In the genomic region with DNA sequence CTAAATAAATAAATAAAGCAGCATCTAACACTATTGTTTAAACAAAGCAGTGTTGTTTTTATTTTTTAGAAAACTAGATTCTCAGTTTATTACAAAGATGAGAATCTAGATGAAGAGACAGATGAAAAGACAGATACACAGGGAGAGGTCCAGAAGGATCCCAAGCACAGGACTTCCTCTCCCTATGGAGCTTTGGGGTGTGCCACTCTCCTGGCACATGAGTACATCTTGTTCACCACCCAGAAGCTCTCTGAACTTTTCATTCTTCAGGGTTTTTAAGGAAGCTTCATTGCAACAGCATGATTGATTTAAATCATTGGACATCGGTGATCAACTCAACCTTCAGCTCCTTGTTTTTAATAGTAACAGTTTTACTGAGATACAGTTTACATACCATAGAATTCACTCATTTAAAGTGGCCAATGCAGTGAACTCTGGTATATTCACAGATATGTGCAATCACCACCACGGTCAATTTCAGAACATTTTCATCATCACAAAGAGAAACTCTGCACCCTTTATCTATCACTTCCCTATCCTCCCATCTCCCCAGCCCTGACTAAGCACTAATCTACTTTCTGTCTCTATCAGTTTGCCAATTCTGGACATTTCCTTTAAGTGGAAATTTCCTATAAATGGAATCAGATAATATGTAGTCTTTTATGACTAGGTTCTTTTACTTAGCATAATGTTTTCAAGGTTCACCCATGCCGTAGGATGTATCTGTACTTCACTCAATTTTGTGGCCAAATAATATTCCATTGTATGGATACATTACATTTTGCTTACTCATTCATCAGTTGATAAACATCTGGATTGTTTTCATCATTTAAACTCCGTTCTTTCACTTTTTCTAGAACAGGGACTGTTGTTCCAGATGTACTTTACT, we compare ENCODE assay signal across 17 cellular contexts.
DNase-seq lines count a peak whose midpoint lies in the region; ATAC-seq and TF ChIP-seq lines count a peak whose summit lies in the region.
"Had no signal": no experiment of that assay in that cellular context is flagged by ENCODE, and none has a peak within 500 bp of the region (broad histone marks: within the 10 kb centered on the region; RNA-seq: fewer than 3 reads in every experiment).

No MANE protein-coding gene starts in this region.

- H3K9me3 ChIP-seq in CD8-positive, alpha-beta memory T cell (ENCODE audit: low read length) = peaks cover 8% of the 10 kb centered on the region

- peak overlapping the region in 3 of 8 donors; percentile 11 to 34 (median 25) for H3K27ac Mint-ChIP-seq in CD8-positive, alpha-beta memory T cell
- H3K27ac Mint-ChIP-seq in activated T-helper 2 cell treated with anti-CD3 and anti-CD28 coated beads, Interferon-gamma antibody, Interleukin-2, Interleukin-4, amounts not matched to agents 10 μg/mL and 5 μg/mL and 100 μg/mL, durations not matched to agents 14 hours and 24 hours and 36 hours = peak overlapping the region; percentile 3
- H3K27ac Mint-ChIP-seq in mesothelial cell of epicardium = no peak overlapping the region
- H3K27ac Mint-ChIP-seq: B cell had no signal

- H3K36me3 ChIP-seq in CD8-positive, alpha-beta memory T cell (ENCODE audit: insufficient read depth, low read length) = peaks cover 46% of the 10 kb centered on the region

- H3K9me3 Mint-ChIP-seq in CD8-positive, alpha-beta memory T cell = peaks cover 6 to 22% (median 11%) of the 10 kb centered on the region in 5 donors
- peaks cover 33% of the 10 kb centered on the region for H3K9me3 Mint-ChIP-seq in activated T-helper 2 cell treated with anti-CD3 and anti-CD28 coated beads, Interferon-gamma antibody, Interleukin-2, Interleukin-4, amounts not matched to agents 10 μg/mL and 5 μg/mL and 100 μg/mL, durations not matched to agents 14 hours and 24 hours and 36 hours
- peaks cover 17% of the 10 kb centered on the region for H3K9me3 Mint-ChIP-seq in mesothelial cell of epicardium

- H3K27me3 ChIP-seq in CD8-positive, alpha-beta memory T cell (ENCODE audit: insufficient read depth, low read length, poor library complexity, severe bottlenecking) = no peaks in the 10 kb centered on the region
- H3K27me3 ChIP-seq: SJSA1 had no signal

- intact Hi-C loops in activated T-helper 2 cell treated with anti-CD3 and anti-CD28 coated beads, Interferon-gamma antibody, Interleukin-2, Interleukin-4, amounts not matched to agents 10 μg/mL and 5 μg/mL and 100 μg/mL, durations not matched to agents 14 hours and 24 hours and 36 hours (cut with micrococcal nuclease) = no loop called here

- no peak overlapping the region for H3K4me3 Mint-ChIP-seq in CD8-positive, alpha-beta memory T cell
- H3K4me3 Mint-ChIP-seq in activated T-helper 2 cell treated with anti-CD3 and anti-CD28 coated beads, Interferon-gamma antibody, Interleukin-2, Interleukin-4, amounts not matched to agents 10 μg/mL and 5 μg/mL and 100 μg/mL, durations not matched to agents 14 hours and 24 hours and 36 hours (ENCODE audit: low read depth) = no peak overlapping the region
- no peak overlapping the region for H3K4me3 Mint-ChIP-seq in mesothelial cell of epicardium
- H3K4me3 Mint-ChIP-seq: B cell had no signal

- ATAC-seq in GM21367 (IDR thresholded peaks at IDR 0.05; ENCODE audit: unreplicated experiment) = no peak

- peak overlapping the region; percentile 24 for H3K27ac ChIP-seq in CD8-positive, alpha-beta memory T cell (ENCODE audit: low read depth, low read length)
- H3K27ac ChIP-seq: SJSA1 had no signal

- DNase-seq in CD8-positive, alpha-beta memory T cell = no peak
- DNase-seq in NOMO-1 (lab: John Stamatoyannopoulos, UW; ENCODE audit: unreplicated experiment in 2 of 2) = peak; percentile 48 to 81
- DNase-seq in activated T-helper 2 cell treated with anti-CD3 and anti-CD28 coated beads, Interferon-gamma antibody, Interleukin-2, Interleukin-4, amounts not matched to agents 10 μg/mL and 5 μg/mL and 100 μg/mL, durations not matched to agents 14 hours and 24 hours and 36 hours (ENCODE audit: low spot score) = no peak
- DNase-seq in fibroblast of villous mesenchyme (ENCODE audit: low read depth) = peak; percentile 85
- no peak for DNase-seq in H4 (ENCODE audit: low spot score)
- no peak for DNase-seq in mesothelial cell of epicardium (ENCODE audit: low spot score in 2 of 2, unreplicated experiment in 2 of 2)
- no peak for DNase-seq in GM19240 (ENCODE audit: insufficient read length, low spot score)
- DNase-seq: GF-D8, H7, NCI-H1092, NCI-H1694 treated with DMSO at 0.1 percent for 48 hours, NCI-H446 treated with DMSO at 0.1 percent for 48 hours, NCI-H774, RPMI8226 had no signal

- peaks cover 0 to 2% of the 10 kb centered on the region in 2 donors for H3K27me3 Mint-ChIP-seq in CD8-positive, alpha-beta memory T cell
- H3K27me3 Mint-ChIP-seq in activated T-helper 2 cell treated with anti-CD3 and anti-CD28 coated beads, Interferon-gamma antibody, Interleukin-2, Interleukin-4, amounts not matched to agents 10 μg/mL and 5 μg/mL and 100 μg/mL, durations not matched to agents 14 hours and 24 hours and 36 hours (ENCODE audit: low read depth) = no peaks in the 10 kb centered on the region
- H3K27me3 Mint-ChIP-seq in mesothelial cell of epicardium (ENCODE audit: low read depth) = no peaks in the 10 kb centered on the region
- H3K27me3 Mint-ChIP-seq: B cell had no signal

- CTCF ChIA-PET in CD8-positive, alpha-beta memory T cell (lab: Charles Lee) = no interaction called here

- H3K36me3 Mint-ChIP-seq in CD8-positive, alpha-beta memory T cell = peaks cover 58 to 88% (median 59%) of the 10 kb centered on the region in 3 donors
- peaks cover 87% of the 10 kb centered on the region for H3K36me3 Mint-ChIP-seq in activated T-helper 2 cell treated with anti-CD3 and anti-CD28 coated beads, Interferon-gamma antibody, Interleukin-2, Interleukin-4, amounts not matched to agents 10 μg/mL and 5 μg/mL and 100 μg/mL, durations not matched to agents 14 hours and 24 hours and 36 hours (ENCODE audit: low read depth)
- peaks cover 61% of the 10 kb centered on the region for H3K36me3 Mint-ChIP-seq in mesothelial cell of epicardium

- no peak for TF ChIP-seq CTCF in fibroblast of villous mesenchyme (IDR thresholded peaks at IDR 0.05; ENCODE audit: insufficient read depth, low read depth, low read length)
- TF ChIP-seq CTCF in mesothelial cell of epicardium (IDR thresholded peaks at IDR 0.05; ENCODE audit: unreplicated experiment) = no peak

- no peaks in the 10 kb centered on the region for H3K4me1 ChIP-seq in CD8-positive, alpha-beta memory T cell (ENCODE audit: insufficient read depth, low read length)

- peaks cover 1 to 2% (median 1%) of the 10 kb centered on the region in 3 donors for H3K4me1 Mint-ChIP-seq in CD8-positive, alpha-beta memory T cell
- peaks cover 19% of the 10 kb centered on the region for H3K4me1 Mint-ChIP-seq in activated T-helper 2 cell treated with anti-CD3 and anti-CD28 coated beads, Interferon-gamma antibody, Interleukin-2, Interleukin-4, amounts not matched to agents 10 μg/mL and 5 μg/mL and 100 μg/mL, durations not matched to agents 14 hours and 24 hours and 36 hours (ENCODE audit: low read depth)
- peaks cover 5% of the 10 kb centered on the region for H3K4me1 Mint-ChIP-seq in mesothelial cell of epicardium

- POLR2A ChIA-PET in CD8-positive, alpha-beta memory T cell (lab: Charles Lee) = interaction anchor here (0.6 kb wide), 1 partner anchor 18 kb away, joined by 3 read pairs; no protein-coding TSS in a partner anchor

- H3K4me3 ChIP-seq in CD8-positive, alpha-beta memory T cell (ENCODE audit: low read length) = no peak overlapping the region
- H3K4me3 ChIP-seq in fibroblast of villous mesenchyme (ENCODE audit: low read depth, low read length) = no peak overlapping the region
- H3K4me3 ChIP-seq: SJSA1 had no signal

Comparison
In these comparisons a context has a peak if more than half of its experiments do, and no peak if none do; other contexts are left out.
1. DNase-seq: peak in NOMO-1 (2 of 2) and fibroblast of villous mesenchyme (single experiment); none in CD8-positive, alpha-beta memory T cell (0 of 5), activated T-helper 2 cell treated with anti-CD3 and anti-CD28 coated beads, Interferon-gamma antibody, Interleukin-2, Interleukin-4, amounts not matched to agents 10 μg/mL and 5 μg/mL and 100 μg/mL, durations not matched to agents 14 hours and 24 hours and 36 hours (single experiment), H4 (single experiment), mesothelial cell of epicardium (0 of 2) and GM19240 (single experiment).